Comparison of ENCODE assay signal across 34 cellular contexts in genomic region chr19:14012378-14012915, GRCh38. TPM values are rescaled to one million over a fixed set of nuclear protein-coding genes. Genes with fewer than 3 reads are reported as not detected.
"Had no signal": no experiment of that assay in that cellular context is flagged by ENCODE, and none has a peak within 500 bp of the region (broad histone marks: within the 10 kb centered on the region; RNA-seq: fewer than 3 reads in every experiment).

No MANE protein-coding gene starts in this region.

- ATAC-seq: activated CD4-positive, alpha-beta T cell treated with anti-CD3 and anti-CD28 coated beads for 36 hours; activated CD8-positive, alpha-beta memory T cell treated with anti-CD3 and anti-CD28 coated beads, Interleukin-2, amount 10 ng/mL, durations not matched to agents 7 days and 5 days; activated CD8-positive, alpha-beta T cell treated with anti-CD3 and anti-CD28 coated beads, Interleukin-2, amount 10 ng/mL, durations not matched to agents 7 days and 5 days; activated naive CD8-positive, alpha-beta T cell treated with anti-CD3 and anti-CD28 coated beads, Interleukin-2, amount 50 U/mL, for 24 hours; body of pancreas; effector memory CD8-positive, alpha-beta T cell had no signal

- DNase-seq: activated CD4-positive, alpha-beta memory T cell treated with anti-CD3 and anti-CD28 coated beads for 36 hours; activated CD4-positive, alpha-beta T cell treated with anti-CD3 and anti-CD28 coated beads for 36 hours; activated CD4-positive, alpha-beta T cell treated with anti-CD3 and anti-CD28 coated beads, Interleukin-2, amount 10 ng/mL, durations not matched to agents 24 days and 14 days; activated CD4-positive, CD25-positive, alpha-beta regulatory T cell; activated CD4-positive, CD25-positive, alpha-beta regulatory T cell treated with anti-CD3 and anti-CD28 coated beads, Interleukin-2, amount 50 U/mL, for 72 hours; activated CD8-positive, alpha-beta memory T cell treated with anti-CD3 and anti-CD28 coated beads, Interleukin-2, amount 10 ng/mL, durations not matched to agents 7 days and 5 days; activated CD8-positive, alpha-beta memory T cell treated with anti-CD3 and anti-CD28 coated beads, Interleukin-2, amount 50 U/mL, for 4 hours; activated CD8-positive, alpha-beta T cell treated with anti-CD3 and anti-CD28 coated beads, Interleukin-2, amount 10 ng/mL, durations not matched to agents 7 days and 5 days; activated effector memory CD4-positive, alpha-beta T cell treated with anti-CD3 and anti-CD28 coated beads, Interleukin-2, amount 50 U/mL, for 16 hours; activated naive CD4-positive, alpha-beta T cell treated with anti-CD3 and anti-CD28 coated beads for 36 hours; activated naive CD8-positive, alpha-beta T cell treated with anti-CD3 and anti-CD28 coated beads for 36 hours; activated naive CD8-positive, alpha-beta T cell treated with anti-CD3 and anti-CD28 coated beads, Interleukin-2, amount 50 U/mL, for 24 hours; activated T-cell treated with anti-CD3 and anti-CD28 coated beads, Interleukin-2, amount 50 U/mL, for 1 hour; activated T-cell treated with anti-CD3 and anti-CD28 coated beads, Interleukin-2, amount 50 U/mL, for 48 hours; adrenal gland; amygdala; aorta; body of pancreas; caudate nucleus; cortex of kidney; dermis blood vessel endothelial cell; effector CD4-positive, alpha-beta T cell; effector memory CD8-positive, alpha-beta T cell; erythroblast; head of caudate nucleus; T-helper 2 cell had no signal

- H3K27ac ChIP-seq: adrenal gland, body of pancreas, esophagus muscularis mucosa had no signal

- H3K27me3 ChIP-seq: adrenal gland, body of pancreas, esophagus muscularis mucosa had no signal

- H3K4me3 Mint-ChIP-seq: activated CD4-positive, alpha-beta memory T cell treated with anti-CD3 and anti-CD28 coated beads for 36 hours; activated CD4-positive, alpha-beta T cell treated with anti-CD3 and anti-CD28 coated beads for 36 hours; activated CD4-positive, alpha-beta T cell treated with anti-CD3 and anti-CD28 coated beads, Interleukin-2, amount 10 ng/mL, durations not matched to agents 24 days and 14 days; activated CD8-positive, alpha-beta memory T cell treated with anti-CD3 and anti-CD28 coated beads, Interleukin-2, amount 10 ng/mL, durations not matched to agents 7 days and 5 days; activated CD8-positive, alpha-beta T cell treated with anti-CD3 and anti-CD28 coated beads, Interleukin-2, amount 10 ng/mL, durations not matched to agents 7 days and 5 days; activated naive CD4-positive, alpha-beta T cell treated with anti-CD3 and anti-CD28 coated beads for 36 hours; activated naive CD4-positive, alpha-beta T cell treated with anti-CD3 and anti-CD28 coated beads, Interleukin-2, amount 50 U/mL, for 24 hours; activated naive CD8-positive, alpha-beta T cell treated with anti-CD3 and anti-CD28 coated beads for 36 hours; activated naive CD8-positive, alpha-beta T cell treated with anti-CD3 and anti-CD28 coated beads, Interleukin-2, amount 50 U/mL, for 24 hours; activated T-helper 1 cell treated with anti-CD3 and anti-CD28 coated beads, Interleukin-12 subunit alpha, Interleukin-12 subunit beta, Interleukin-2, Interleukin-4 antibody, amounts not matched to agents 30 ng/mL and 10 ng/mL and 1 ng/mL, durations not matched to agents 14 hours and 24 hours and 36 hours; effector memory CD8-positive, alpha-beta T cell had no signal

- H3K4me3 ChIP-seq: adrenal gland, body of pancreas, esophagus muscularis mucosa had no signal

- H3K9me3 Mint-ChIP-seq: activated CD4-positive, alpha-beta memory T cell treated with anti-CD3 and anti-CD28 coated beads for 36 hours; activated CD4-positive, alpha-beta T cell treated with anti-CD3 and anti-CD28 coated beads, Interleukin-2, amount 10 ng/mL, durations not matched to agents 24 days and 14 days; activated naive CD4-positive, alpha-beta T cell treated with anti-CD3 and anti-CD28 coated beads for 36 hours; activated naive CD4-positive, alpha-beta T cell treated with anti-CD3 and anti-CD28 coated beads, Interleukin-2, amount 50 U/mL, for 24 hours; activated naive CD8-positive, alpha-beta T cell treated with anti-CD3 and anti-CD28 coated beads for 36 hours; activated naive CD8-positive, alpha-beta T cell treated with anti-CD3 and anti-CD28 coated beads, Interleukin-2, amount 50 U/mL, for 24 hours; activated T-helper 1 cell treated with anti-CD3 and anti-CD28 coated beads, Interleukin-12 subunit alpha, Interleukin-12 subunit beta, Interleukin-2, Interleukin-4 antibody, amounts not matched to agents 30 ng/mL and 10 ng/mL and 1 ng/mL, durations not matched to agents 14 hours and 24 hours and 36 hours; activated T-helper 2 cell treated with anti-CD3 and anti-CD28 coated beads, Interferon-gamma antibody, Interleukin-2, Interleukin-4, amounts not matched to agents 10 μg/mL and 5 μg/mL and 100 μg/mL, durations not matched to agents 14 hours and 24 hours and 36 hours; effector memory CD8-positive, alpha-beta T cell had no signal

- H3K27ac Mint-ChIP-seq: activated CD4-positive, alpha-beta memory T cell treated with anti-CD3 and anti-CD28 coated beads for 36 hours; activated CD4-positive, alpha-beta T cell treated with anti-CD3 and anti-CD28 coated beads for 36 hours; activated CD4-positive, alpha-beta T cell treated with anti-CD3 and anti-CD28 coated beads, Interleukin-2, amount 10 ng/mL, durations not matched to agents 24 days and 14 days; activated CD8-positive, alpha-beta memory T cell treated with anti-CD3 and anti-CD28 coated beads, Interleukin-2, amount 10 ng/mL, durations not matched to agents 7 days and 5 days; activated CD8-positive, alpha-beta T cell treated with anti-CD3 and anti-CD28 coated beads, Interleukin-2, amount 10 ng/mL, durations not matched to agents 7 days and 5 days; activated naive CD4-positive, alpha-beta T cell treated with anti-CD3 and anti-CD28 coated beads for 36 hours; activated naive CD4-positive, alpha-beta T cell treated with anti-CD3 and anti-CD28 coated beads, Interleukin-2, amount 50 U/mL, for 24 hours; activated naive CD8-positive, alpha-beta T cell treated with anti-CD3 and anti-CD28 coated beads for 36 hours; activated naive CD8-positive, alpha-beta T cell treated with anti-CD3 and anti-CD28 coated beads, Interleukin-2, amount 50 U/mL, for 24 hours; activated T-helper 1 cell treated with anti-CD3 and anti-CD28 coated beads, Interleukin-12 subunit alpha, Interleukin-12 subunit beta, Interleukin-2, Interleukin-4 antibody, amounts not matched to agents 30 ng/mL and 10 ng/mL and 1 ng/mL, durations not matched to agents 14 hours and 24 hours and 36 hours; activated T-helper 2 cell treated with anti-CD3 and anti-CD28 coated beads, Interferon-gamma antibody, Interleukin-2, Interleukin-4, amounts not matched to agents 10 μg/mL and 5 μg/mL and 100 μg/mL, durations not matched to agents 14 hours and 24 hours and 36 hours; effector memory CD8-positive, alpha-beta T cell had no signal

- H3K4me1 ChIP-seq: adrenal gland had no signal

- H3K27me3 Mint-ChIP-seq: activated CD4-positive, alpha-beta memory T cell treated with anti-CD3 and anti-CD28 coated beads for 36 hours; activated CD4-positive, alpha-beta T cell treated with anti-CD3 and anti-CD28 coated beads for 36 hours; activated CD4-positive, alpha-beta T cell treated with anti-CD3 and anti-CD28 coated beads, Interleukin-2, amount 10 ng/mL, durations not matched to agents 24 days and 14 days; activated CD8-positive, alpha-beta memory T cell treated with anti-CD3 and anti-CD28 coated beads, Interleukin-2, amount 10 ng/mL, durations not matched to agents 7 days and 5 days; activated naive CD4-positive, alpha-beta T cell treated with anti-CD3 and anti-CD28 coated beads, Interleukin-2, amount 50 U/mL, for 24 hours; activated naive CD8-positive, alpha-beta T cell treated with anti-CD3 and anti-CD28 coated beads for 36 hours; activated naive CD8-positive, alpha-beta T cell treated with anti-CD3 and anti-CD28 coated beads, Interleukin-2, amount 50 U/mL, for 24 hours; effector memory CD8-positive, alpha-beta T cell had no signal

- H3K9me3 ChIP-seq: adrenal gland, body of pancreas, esophagus muscularis mucosa had no signal

- H3K36me3 ChIP-seq: adrenal gland, esophagus muscularis mucosa had no signal

RNA-seq across cellular contexts. Expression of gene RLN3, which starts 15.5 kb away (rescaled TPM):
- total RNA-seq: activated CD4-positive, alpha-beta memory T cell treated with anti-CD3 and anti-CD28 coated beads for 36 hours; activated CD4-positive, alpha-beta T cell treated with anti-CD3 and anti-CD28 coated beads for 36 hours; activated CD4-positive, alpha-beta T cell treated with anti-CD3 and anti-CD28 coated beads, Interleukin-2, amount 10 ng/mL, durations not matched to agents 24 days and 14 days; activated CD8-positive, alpha-beta memory T cell treated with anti-CD3 and anti-CD28 coated beads for 36 hours; activated CD8-positive, alpha-beta memory T cell treated with anti-CD3 and anti-CD28 coated beads, Interleukin-2, amount 10 ng/mL, durations not matched to agents 7 days and 5 days; activated CD8-positive, alpha-beta T cell treated with anti-CD3 and anti-CD28 coated beads, Interleukin-2, amount 10 ng/mL, durations not matched to agents 7 days and 5 days; activated naive CD4-positive, alpha-beta T cell treated with anti-CD3 and anti-CD28 coated beads for 36 hours; activated naive CD8-positive, alpha-beta T cell treated with anti-CD3 and anti-CD28 coated beads for 36 hours; activated T-helper 1 cell treated with anti-CD3 and anti-CD28 coated beads, Interleukin-12 subunit alpha, Interleukin-12 subunit beta, Interleukin-2, Interleukin-4 antibody, amounts not matched to agents 30 ng/mL and 10 ng/mL and 1 ng/mL, durations not matched to agents 14 hours and 24 hours and 36 hours; activated T-helper 2 cell treated with anti-CD3 and anti-CD28 coated beads, Interferon-gamma antibody, Interleukin-2, Interleukin-4, amounts not matched to agents 10 μg/mL and 5 μg/mL and 100 μg/mL, durations not matched to agents 14 hours and 24 hours and 36 hours; adrenal gland; aorta; body of pancreas; chondrocyte; dermis blood vessel endothelial cell; esophagus muscularis mucosa; frontal cortex; T-helper 1 cell treated with Interleukin-12 subunit alpha and Interleukin-12 subunit beta and Interleukin-4 antibody, amounts not matched to agents 30 ng/mL and 1 ng/mL, for 36 hours had no signal
- polyA plus RNA-seq: adrenal gland, aorta had no signal

RNA-seq across cellular contexts. Expression of gene PALM3, which starts 49.4 kb away (rescaled TPM):
- total RNA-seq: activated CD4-positive, alpha-beta memory T cell treated with anti-CD3 and anti-CD28 coated beads for 36 hours; activated CD4-positive, alpha-beta T cell treated with anti-CD3 and anti-CD28 coated beads, Interleukin-2, amount 10 ng/mL, durations not matched to agents 24 days and 14 days; activated CD8-positive, alpha-beta memory T cell treated with anti-CD3 and anti-CD28 coated beads for 36 hours; activated CD8-positive, alpha-beta memory T cell treated with anti-CD3 and anti-CD28 coated beads, Interleukin-2, amount 10 ng/mL, durations not matched to agents 7 days and 5 days; activated CD8-positive, alpha-beta T cell treated with anti-CD3 and anti-CD28 coated beads, Interleukin-2, amount 10 ng/mL, durations not matched to agents 7 days and 5 days; activated naive CD4-positive, alpha-beta T cell treated with anti-CD3 and anti-CD28 coated beads for 36 hours; activated naive CD8-positive, alpha-beta T cell treated with anti-CD3 and anti-CD28 coated beads for 36 hours; dermis blood vessel endothelial cell; T-helper 1 cell treated with Interleukin-12 subunit alpha and Interleukin-12 subunit beta and Interleukin-4 antibody, amounts not matched to agents 30 ng/mL and 1 ng/mL, for 36 hours had no signal
